10 cellular contexts compared by ENCODE assay signal in the genomic region with DNA sequence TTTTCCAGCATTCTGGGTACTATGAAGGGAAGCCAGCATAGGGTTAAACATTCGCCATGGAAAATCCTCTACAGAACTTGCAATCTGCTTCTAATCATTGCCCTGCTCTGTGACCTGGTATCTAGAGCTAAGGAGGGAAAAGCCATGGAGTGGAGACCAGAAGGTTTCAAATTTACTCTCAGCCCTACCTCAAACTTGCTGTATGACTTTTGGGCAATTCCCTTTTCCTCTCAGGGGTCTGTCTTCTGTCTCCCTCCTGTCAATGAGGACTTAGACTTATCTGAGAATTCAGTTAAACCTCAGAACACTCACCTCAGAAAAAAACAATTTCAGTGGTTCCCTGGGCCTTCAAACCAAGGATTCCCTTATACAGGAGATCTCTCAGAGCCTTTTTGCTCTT. TPM values are rescaled to one million over a fixed set of nuclear protein-coding genes. Genes with fewer than 3 reads are reported as not detected.
A peak's percentile ranks its signal among the peaks of the same experiment; 100 is the strongest.
DNase-seq lines count a peak whose midpoint lies in the region; ATAC-seq and TF ChIP-seq lines count a peak whose summit lies in the region.
"Had no signal": no experiment of that assay in that cellular context is flagged by ENCODE, and none has a peak within 500 bp of the region (broad histone marks: within the 10 kb centered on the region; RNA-seq: fewer than 3 reads in every experiment).

No MANE protein-coding gene starts in this region.

- H3K27me3 ChIP-seq in cardiac muscle cell (no peaks in the 10 kb centered on the region), heart right ventricle (peaks cover 0 to 7% (median 0%) of the 10 kb centered on the region in 7 donors), SJCRH30 (no peaks in the 10 kb centered on the region), vagina (no peaks in the 10 kb centered on the region)

- no peak for ATAC-seq in heart right ventricle

- intact Hi-C loops in heart right ventricle (cut with DNase I), result loop anchor here in 2 of 10 donors (10.0 kb wide), 2 partner anchors 191 to 449 kb away; a partner anchor contains a TSS
- intact Hi-C loops in vagina (cut with DNase I), result no loop called here

- 57 to 64% methylated on average over 1 of the region's 1 CpG for WGBS in heart right ventricle, 2 donors

- H3K4me3 ChIP-seq in cardiac muscle cell (peak overlapping the region; percentile 47), heart right ventricle (no peak overlapping the region), SJCRH30 (peak overlapping the region; percentile 69; the same call in 1 of the 2 replicates), fibroblast of villous mesenchyme (ENCODE audit: low read depth, low read length) (peak overlapping the region; percentile 68), vagina (no peak overlapping the region)

- DNase-seq in cardiac muscle cell (ENCODE audit: low read depth in 1 of 2, low spot score in 1 of 2) (no peak), heart right ventricle (no peak), SJCRH30 (no peak), fibroblast of villous mesenchyme (ENCODE audit: low read depth) (no peak), vagina (ENCODE audit: extremely low spot score in 2 of 2) (no peak), hypothalamus (lab: John Stamatoyannopoulos, UW) (no peak), T-helper 9 cell (no peak), NAMALWA (ENCODE audit: low spot score) (no peak)
- DNase-seq: activated effector memory CD4-positive, alpha-beta T cell treated with Interleukin-2 at 50 U/mL for 16 hours; COR-L47 had no signal

- H3K36me3 ChIP-seq in cardiac muscle cell (no peaks in the 10 kb centered on the region), heart right ventricle (no peaks in the 10 kb centered on the region), SJCRH30 (no peaks in the 10 kb centered on the region), vagina (no peaks in the 10 kb centered on the region)

- H3K9me3 ChIP-seq in cardiac muscle cell (ENCODE audit: low read depth), result no peaks in the 10 kb centered on the region
- no peaks in the 10 kb centered on the region for H3K9me3 ChIP-seq in heart right ventricle
- H3K9me3 ChIP-seq in SJCRH30 (replicated peaks), result no peaks in the 10 kb centered on the region
- H3K9me3 ChIP-seq in vagina, result no peaks in the 10 kb centered on the region

- no peaks in the 10 kb centered on the region for H3K4me1 ChIP-seq in cardiac muscle cell (ENCODE audit: low read depth)
- peaks cover 0 to 17% (median 6%) of the 10 kb centered on the region in 9 donors for H3K4me1 ChIP-seq in heart right ventricle
- H3K4me1 ChIP-seq in SJCRH30, result 0 out of 2 replicates have a peak, but pooled peaks cover 3% of the 10 kb centered on the region
- peaks cover 13% of the 10 kb centered on the region for H3K4me1 ChIP-seq in vagina

- no peak for TF ChIP-seq POLR2A in vagina (IDR thresholded peaks at IDR 0.05)

- H3K27ac ChIP-seq in cardiac muscle cell (peak overlapping the region; percentile 89), heart right ventricle (no peak overlapping the region), SJCRH30 (no peak overlapping the region), vagina (peak overlapping the region; percentile 88)

- TF ChIP-seq CTCF in cardiac muscle cell (IDR thresholded peaks at IDR 0.05; ENCODE audit: low read depth, low read length), result no peak
- no peak for TF ChIP-seq CTCF in heart right ventricle (IDR thresholded peaks at IDR 0.05)
- no peak for TF ChIP-seq CTCF in fibroblast of villous mesenchyme (IDR thresholded peaks at IDR 0.05; ENCODE audit: insufficient read depth, low read depth, low read length)
- TF ChIP-seq CTCF in vagina (IDR thresholded peaks at IDR 0.05), result no peak

RNA-seq across cellular contexts. Expression of a gene that starts 29.1 kb away (rescaled TPM):
- total RNA-seq in cardiac muscle cell (39.4 and 54.2 TPM in 2 replicates), heart right ventricle (10 to 100 TPM; 28.4 to 63.2 (median 46.9) TPM), fibroblast of villous mesenchyme (10.8 and 14.5 TPM in 2 replicates), vagina (10.3 TPM)
- polyA plus RNA-seq in cardiac muscle cell (27.2 and 34.9 TPM in 2 replicates), heart right ventricle (10 to 100 TPM in 1 of 2 donors, 1 to 10 TPM in 1; 8.6 to 44.2 TPM)
- total RNA-seq in SJCRH30 (2014; rRNA removed; shearing (Covaris generic)), result 42.8 and 47.9 TPM in 2 replicates

Comparison
In these comparisons a context has a peak if more than half of its experiments do, and no peak if none do; other contexts are left out.
1. H3K27ac ChIP-seq: peak in cardiac muscle cell (single experiment) and vagina (single experiment); none in heart right ventricle (0 of 10) and SJCRH30 (single experiment).
2. H3K4me3 ChIP-seq: peak in cardiac muscle cell (single experiment), SJCRH30 (single experiment) and fibroblast of villous mesenchyme (single experiment); none in heart right ventricle (0 of 10) and vagina (0 of 2).